22 cellular contexts compared by ENCODE assay signal in genomic region chr7:1015631-1016121, GRCh38. TPM values are rescaled to one million over a fixed set of nuclear protein-coding genes. Genes with fewer than 3 reads are reported as not detected.
DNase-seq lines count a peak whose midpoint lies in the region; ATAC-seq and TF ChIP-seq lines count a peak whose summit lies in the region.
"Had no signal": no experiment of that assay in that cellular context is flagged by ENCODE, and none has a peak within 500 bp of the region (broad histone marks: within the 10 kb centered on the region; RNA-seq: fewer than 3 reads in every experiment).

No MANE protein-coding gene starts in this region.

- peak overlapping the region; percentile 28 for H3K18ac ChIP-seq in trophoblast cell (ENCODE audit: low read length)

- peak overlapping the region; percentile 7 for H2AK5ac ChIP-seq in trophoblast cell (ENCODE audit: low read length)

- H3K27me3 ChIP-seq in trophoblast cell (ENCODE audit: insufficient read depth, low read length): no peaks in the 10 kb centered on the region
- H3K27me3 ChIP-seq: left lung, neutrophil, right lobe of liver, stomach had no signal

- no peak for ATAC-seq in WTC11
- ATAC-seq: activated CD4-positive, CD25-positive, alpha-beta regulatory T cell treated with anti-CD3 and anti-CD28 coated beads, Interleukin-2, amount 50 U/mL, for 24 hours; activated CD8-positive, alpha-beta memory T cell treated with anti-CD3 and anti-CD28 coated beads, Interleukin-2, amount 10 ng/mL, durations not matched to agents 7 days and 5 days; activated T-cell treated with anti-CD3 and anti-CD28 coated beads, Interleukin-2, amount 50 U/mL, for 72 hours; left lung had no signal

- H3K9ac ChIP-seq in trophoblast cell (ENCODE audit: low read length): no peak overlapping the region

- no peak overlapping the region for H2BK5ac ChIP-seq in trophoblast cell (ENCODE audit: low read depth, low read length, poor library complexity)

- no peak overlapping the region for H3K23ac ChIP-seq in trophoblast cell (ENCODE audit: low read length)

- H3K36me3 Mint-ChIP-seq in WTC11: no peaks in the 10 kb centered on the region; the same call in 1 of the 2 replicates

- CTCF ChIA-PET in WTC11 (lab: Charles Lee): no interaction called here

- POLR2A ChIA-PET in WTC11 (lab: Charles Lee): no interaction called here

- H3K27ac Mint-ChIP-seq in WTC11: no peak overlapping the region
- H3K27ac Mint-ChIP-seq: activated CD8-positive, alpha-beta memory T cell treated with anti-CD3 and anti-CD28 coated beads, Interleukin-2, amount 10 ng/mL, durations not matched to agents 7 days and 5 days; activated naive CD4-positive, alpha-beta T cell treated with anti-CD3 and anti-CD28 coated beads for 36 hours; activated T-cell treated with anti-CD3 and anti-CD28 coated beads, Interleukin-2, amount 50 U/mL, for 72 hours had no signal

- no peak overlapping the region for H4K12ac ChIP-seq in trophoblast cell (ENCODE audit: low read depth, low read length)

- no CpG with 5 or more reads among the region's 21 CpGs for WGBS in trophoblast cell (ENCODE audit: extremely low coverage, insufficient coverage, insufficient read length)

- peak overlapping the region; percentile 28 for H4K91ac ChIP-seq in trophoblast cell (ENCODE audit: low read depth, low read length)

- peaks cover 4 to 15% of the 10 kb centered on the region in 2 experiments for H3K36me3 ChIP-seq in trophoblast cell (ENCODE audit: control insufficient read depth in 1 of 2, insufficient read depth in 2 of 2, low read length in 2 of 2)
- H3K36me3 ChIP-seq: neutrophil, right lobe of liver had no signal

- H2BK120ac ChIP-seq in trophoblast cell (ENCODE audit: insufficient read depth, low read length, poor library complexity): no peak overlapping the region

- H3K4me3 ChIP-seq in trophoblast cell (ENCODE audit: low read depth, low read length): no peak overlapping the region
- H3K4me3 ChIP-seq: left lung, right lobe of liver, stomach had no signal

- no peak overlapping the region for H3K4ac ChIP-seq in trophoblast cell (ENCODE audit: low read depth, low read length)

- no peak overlapping the region for H3K4me2 ChIP-seq in trophoblast cell (ENCODE audit: low read length)

- peak overlapping the region; percentile 12 for H3K27ac ChIP-seq in trophoblast cell (ENCODE audit: low read depth, low read length)
- H3K27ac ChIP-seq: left lung, neutrophil, right lobe of liver, stomach had no signal

- no peak overlapping the region for H2AFZ ChIP-seq in trophoblast cell (ENCODE audit: insufficient read depth, low read length, poor library complexity)

- no peak overlapping the region for H3K4me3 Mint-ChIP-seq in WTC11
- H3K4me3 Mint-ChIP-seq: activated CD8-positive, alpha-beta memory T cell treated with anti-CD3 and anti-CD28 coated beads, Interleukin-2, amount 10 ng/mL, durations not matched to agents 7 days and 5 days; activated naive CD4-positive, alpha-beta T cell treated with anti-CD3 and anti-CD28 coated beads for 36 hours; activated T-cell treated with anti-CD3 and anti-CD28 coated beads, Interleukin-2, amount 50 U/mL, for 72 hours had no signal

- no peak overlapping the region for H2BK12ac ChIP-seq in trophoblast cell (ENCODE audit: low read length)

- H3K79me2 ChIP-seq in trophoblast cell (ENCODE audit: control insufficient read depth, insufficient read depth, low read length, poor library complexity): no peaks in the 10 kb centered on the region

- H3K9me3 Mint-ChIP-seq in WTC11: no peaks in the 10 kb centered on the region
- H3K9me3 Mint-ChIP-seq: activated naive CD4-positive, alpha-beta T cell treated with anti-CD3 and anti-CD28 coated beads for 36 hours had no signal

- peak; percentile 48 for DNase-seq in COLO668 (lab: John Stamatoyannopoulos, UW; ENCODE audit: unreplicated experiment)
- DNase-seq in WTC11 (ENCODE audit: low spot score): no peak
- DNase-seq in foreskin melanocyte: peak; percentile 18
- DNase-seq in trophoblast cell: peak in 1 of 2 donors; percentile 37
- no peak for DNase-seq in GDM1 (lab: John Stamatoyannopoulos, UW)
- DNase-seq in A172 (ENCODE audit: low spot score): no peak
- no peak for DNase-seq in AG08396 (ENCODE audit: low spot score)
- DNase-seq: activated CD4-positive, alpha-beta T cell treated with anti-CD3 and anti-CD28 coated beads, Interleukin-2, amount 50 U/mL, for 4 hours; activated CD8-positive, alpha-beta memory T cell treated with anti-CD3 and anti-CD28 coated beads, Interleukin-2, amount 10 ng/mL, durations not matched to agents 7 days and 5 days; activated naive CD4-positive, alpha-beta T cell treated with anti-CD3 and anti-CD28 coated beads for 36 hours; activated T-cell treated with anti-CD3 and anti-CD28 coated beads, Interleukin-2, amount 50 U/mL, for 72 hours; left lung; NCI-H1048; right lobe of liver; stomach; T-helper 1 cell had no signal

- H3K9me3 ChIP-seq in trophoblast cell (ENCODE audit: insufficient read depth, low read depth, low read length): peaks cover 3% of the 10 kb centered on the region
- H3K9me3 ChIP-seq: left lung, right lobe of liver, stomach had no signal

- TF ChIP-seq CTCF in WTC11 (IDR thresholded peaks at IDR 0.05): no peak

- H3K79me1 ChIP-seq in trophoblast cell (ENCODE audit: low read length): no peaks in the 10 kb centered on the region

- peaks cover 11 to 24% of the 10 kb centered on the region in 2 experiments for H3K4me1 ChIP-seq in trophoblast cell (ENCODE audit: control insufficient read depth in 1 of 2, insufficient read depth in 2 of 2, low read length in 2 of 2)
- H3K4me1 ChIP-seq: left lung had no signal

- H3K4me1 Mint-ChIP-seq in WTC11: no peaks in the 10 kb centered on the region

- no peak overlapping the region for H3K14ac ChIP-seq in trophoblast cell (ENCODE audit: low read length)

- H3K27me3 Mint-ChIP-seq in WTC11 (ENCODE audit: low read depth): no peaks in the 10 kb centered on the region
- H3K27me3 Mint-ChIP-seq: activated CD8-positive, alpha-beta memory T cell treated with anti-CD3 and anti-CD28 coated beads, Interleukin-2, amount 10 ng/mL, durations not matched to agents 7 days and 5 days had no signal

- no peak overlapping the region for H4K8ac ChIP-seq in trophoblast cell (ENCODE audit: low read depth, low read length)

TF ChIP-seq in WTC11, 78 proteins besides CTCF, POLR2A, EP300 and RAD21:
- TF ChIP-seq, protein P1, sequence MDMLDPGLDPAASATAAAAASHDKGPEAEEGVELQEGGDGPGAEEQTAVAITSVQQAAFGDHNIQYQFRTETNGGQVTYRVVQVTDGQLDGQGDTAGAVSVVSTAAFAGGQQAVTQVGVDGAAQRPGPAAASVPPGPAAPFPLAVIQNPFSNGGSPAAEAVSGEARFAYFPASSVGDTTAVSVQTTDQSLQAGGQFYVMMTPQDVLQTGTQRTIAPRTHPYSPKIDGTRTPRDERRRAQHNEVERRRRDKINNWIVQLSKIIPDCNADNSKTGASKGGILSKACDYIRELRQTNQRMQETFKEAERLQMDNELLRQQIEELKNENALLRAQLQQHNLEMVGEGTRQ (CRISPR knock-in tag; IDR thresholded peaks at IDR 0.05): peak; percentile 80
- TF ChIP-seq NFE2L1 (CRISPR knock-in tag; IDR thresholded peaks at IDR 0.05): no peak
- TF ChIP-seq, protein P2, sequence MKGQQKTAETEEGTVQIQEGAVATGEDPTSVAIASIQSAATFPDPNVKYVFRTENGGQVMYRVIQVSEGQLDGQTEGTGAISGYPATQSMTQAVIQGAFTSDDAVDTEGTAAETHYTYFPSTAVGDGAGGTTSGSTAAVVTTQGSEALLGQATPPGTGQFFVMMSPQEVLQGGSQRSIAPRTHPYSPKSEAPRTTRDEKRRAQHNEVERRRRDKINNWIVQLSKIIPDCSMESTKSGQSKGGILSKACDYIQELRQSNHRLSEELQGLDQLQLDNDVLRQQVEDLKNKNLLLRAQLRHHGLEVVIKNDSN (CRISPR knock-in tag; IDR thresholded peaks at IDR 0.05): peak; percentile 73; the same call in 1 of the 2 replicates

RNA-seq across cellular contexts. Expression of gene GPR146, which starts 28.7 kb away (rescaled TPM):
- 0.87 to 1.1 TPM (median 0.92 TPM) in 3 replicates for total RNA-seq in WTC11 (2021)
- polyA plus RNA-seq in trophoblast cell (2013): 5.6 and 6.0 TPM in 2 replicates
- 1.1 and 1.6 TPM in 2 replicates for total RNA-seq in A172 (2014; rRNA removed; shearing (Covaris generic))

RNA-seq across cellular contexts. Expression of gene CYP2W1, which starts 32.7 kb away (rescaled TPM):
- total RNA-seq in WTC11 (2021): 0.48 TPM in 1 of 3 replicates, not detected in the others
- 0.01 TPM in 1 of 2 replicates, not detected in the other for polyA plus RNA-seq in trophoblast cell (2013)
- not detected in 2 replicates for total RNA-seq in A172 (2014; rRNA removed; shearing (Covaris generic))
- total RNA-seq: activated CD8-positive, alpha-beta memory T cell treated with anti-CD3 and anti-CD28 coated beads, Interleukin-2, amount 10 ng/mL, durations not matched to agents 7 days and 5 days; activated naive CD4-positive, alpha-beta T cell treated with anti-CD3 and anti-CD28 coated beads for 36 hours; activated T-cell treated with anti-CD3 and anti-CD28 coated beads, Interleukin-2, amount 50 U/mL, for 72 hours; cerebellum; glomerular endothelial cell; left lung; right lobe of liver; RPMI7951 had no signal
- polyA plus RNA-seq: AG04450 had no signal

RNA-seq across cellular contexts. Expression of gene COX19, which starts 40.3 kb away (rescaled TPM):
- 10.2 to 13.2 TPM (median 10.4 TPM) in 3 replicates for total RNA-seq in WTC11 (2021)
- polyA plus RNA-seq in trophoblast cell (2013): 8.3 and 8.4 TPM in 2 replicates
- 5.2 and 8.8 TPM in 2 replicates for total RNA-seq in A172 (2014; rRNA removed; shearing (Covaris generic))

Comparison
In these comparisons a context has a peak if more than half of its experiments do, and no peak if none do; other contexts are left out.
1. DNase-seq: peak in COLO668 (single experiment) and foreskin melanocyte (single experiment); none in WTC11 (single experiment), GDM1 (single experiment), A172 (single experiment) and AG08396 (single experiment).